Comparison of ENCODE assay signal across 10 cellular contexts in genomic region chr5:78594946-78595921, GRCh38. TPM values are rescaled to one million over a fixed set of nuclear protein-coding genes. Genes with fewer than 3 reads are reported as not detected.
DNase-seq lines count a peak whose midpoint lies in the region; ATAC-seq and TF ChIP-seq lines count a peak whose summit lies in the region.
"Had no signal": no experiment of that assay in that cellular context is flagged by ENCODE, and none has a peak within 500 bp of the region (broad histone marks: within the 10 kb centered on the region; RNA-seq: fewer than 3 reads in every experiment).

No MANE protein-coding gene starts in this region.

- H3K79me2 ChIP-seq in HCT116 (ENCODE audit: insufficient read depth, low read length) = peaks cover 14% of the 10 kb centered on the region; the same call in 1 of the 2 replicates

- H3K27ac ChIP-seq in HCT116 (ENCODE audit: low read depth, low read length) (peak overlapping the region; percentile 62), right atrium auricular region (peak overlapping the region; percentile 49 to 57), neuronal stem cell (replicated peaks; ENCODE audit: low read length) (no peak overlapping the region)

- TF ChIP-seq CTCF in HCT116 (IDR thresholded peaks at IDR 0.05 in 2 of 3, conservative IDR thresholded peaks at IDR 0.05 in 1 of 3; ENCODE audit: borderline replicate concordance in 1 of 3, insufficient read depth in 1 of 3, low read depth in 2 of 3, low read length in 2 of 3) (0 out of 6 replicates have a peak, but pooled peaks of 1 of the 3 experiments have one; percentile 3), right atrium auricular region (IDR thresholded peaks at IDR 0.05) (no peak)

- H3K27me3 ChIP-seq in HCT116 (ENCODE audit: insufficient read depth, low read length) (no peaks in the 10 kb centered on the region), right atrium auricular region (no peaks in the 10 kb centered on the region), neuronal stem cell (ENCODE audit: control insufficient read depth in 3 of 3, insufficient read depth in 3 of 3, low read depth in 1 of 3, low read length in 3 of 3) (no peaks in the 10 kb centered on the region)

- no peaks in the 10 kb centered on the region for H3K36me3 Mint-ChIP-seq in stimulated activated effector memory CD8-positive, alpha-beta T cell treated with anti-CD3 and anti-CD28 coated beads, Interleukin-12 subunit alpha, Interleukin-12 subunit beta, amount 100 ng/mL, for 72 hours
- H3K36me3 Mint-ChIP-seq: activated naive CD8-positive, alpha-beta T cell treated with anti-CD3 and anti-CD28 coated beads for 36 hours had no signal

- H3K9me3 Mint-ChIP-seq in stimulated activated effector memory CD8-positive, alpha-beta T cell treated with anti-CD3 and anti-CD28 coated beads, Interleukin-12 subunit alpha, Interleukin-12 subunit beta, amount 100 ng/mL, for 72 hours = no peaks in the 10 kb centered on the region
- H3K9me3 Mint-ChIP-seq: activated naive CD8-positive, alpha-beta T cell treated with anti-CD3 and anti-CD28 coated beads for 36 hours had no signal

- no peaks in the 10 kb centered on the region for H3K4me1 Mint-ChIP-seq in stimulated activated effector memory CD8-positive, alpha-beta T cell treated with anti-CD3 and anti-CD28 coated beads, Interleukin-12 subunit alpha, Interleukin-12 subunit beta, amount 100 ng/mL, for 72 hours
- H3K4me1 Mint-ChIP-seq: activated naive CD8-positive, alpha-beta T cell treated with anti-CD3 and anti-CD28 coated beads for 36 hours had no signal

- no peak overlapping the region for H2BK15ac ChIP-seq in neuronal stem cell (ENCODE audit: low read length)

- H3K4me2 ChIP-seq in HCT116 (ENCODE audit: low read length) = peak overlapping the region; percentile 80
- H3K4me2 ChIP-seq in neuronal stem cell (ENCODE audit: insufficient read depth, low read length, poor library complexity, severe bottlenecking) = no peak overlapping the region

- H3K4me1 ChIP-seq in HCT116 (ENCODE audit: control insufficient read depth in 1 of 2, insufficient read depth in 2 of 2, low read length in 2 of 2) = peaks cover 54 to 84% of the 10 kb centered on the region in 2 experiments
- H3K4me1 ChIP-seq in right atrium auricular region = peaks cover 0 to 61% of the 10 kb centered on the region in 2 donors
- H3K4me1 ChIP-seq in neuronal stem cell (ENCODE audit: control insufficient read depth in 2 of 2, insufficient read depth in 1 of 2, low read depth in 1 of 2, low read length in 2 of 2) = peaks cover 4 to 10% of the 10 kb centered on the region in 2 donors

- H3K36me3 ChIP-seq in HCT116 (ENCODE audit: control insufficient read depth in 1 of 2, insufficient read depth in 2 of 2, low read length in 2 of 2) (no peaks in the 10 kb centered on the region), right atrium auricular region (no peaks in the 10 kb centered on the region), neuronal stem cell (replicated peaks in 1 of 2; ENCODE audit: control insufficient read depth in 2 of 2, insufficient read depth in 2 of 2, low read length in 2 of 2) (no peaks in the 10 kb centered on the region)

- no peak overlapping the region for H2AK5ac ChIP-seq in neuronal stem cell (ENCODE audit: low read depth, low read length)

- no peak overlapping the region for H4K91ac ChIP-seq in neuronal stem cell (ENCODE audit: low read depth, low read length, poor library complexity)

- H3K4ac ChIP-seq in neuronal stem cell (ENCODE audit: low read length) = no peak overlapping the region

- H2AFZ ChIP-seq in HCT116 (ENCODE audit: low read depth, low read length, poor library complexity, severe bottlenecking) (no peak overlapping the region), neuronal stem cell (ENCODE audit: low read length) (no peak overlapping the region)

- CTCF ChIA-PET in HCT116 (lab: Charles Lee) = no interaction called here

- H4K20me1 ChIP-seq in HCT116 (ENCODE audit: insufficient read depth) = no peaks in the 10 kb centered on the region

- no peak for TF ChIP-seq POLR2A in HCT116 (IDR thresholded peaks at IDR 0.05; ENCODE audit: borderline replicate concordance, extremely low read depth, insufficient read depth, insufficient read length)

- H3K79me1 ChIP-seq in neuronal stem cell (ENCODE audit: low read depth, low read length) = no peaks in the 10 kb centered on the region

- no peak overlapping the region for H3K27ac Mint-ChIP-seq in stimulated activated effector memory CD8-positive, alpha-beta T cell treated with anti-CD3 and anti-CD28 coated beads, Interleukin-12 subunit alpha, Interleukin-12 subunit beta, amount 100 ng/mL, for 72 hours
- H3K27ac Mint-ChIP-seq: activated naive CD8-positive, alpha-beta T cell treated with anti-CD3 and anti-CD28 coated beads for 36 hours had no signal

- POLR2A ChIA-PET in HCT116 (lab: Charles Lee) = interaction anchor here (1.0 kb wide), 1 partner anchor 83 kb away, joined by 3 read pairs; no protein-coding TSS in a partner anchor

- DNase-seq in HCT116 (ENCODE audit: low read depth, low spot score) (peak; percentile 87), amniotic epithelial cell (ENCODE audit: low read depth) (peak; percentile 99), right atrium auricular region (ENCODE audit: low spot score) (peak; percentile 70), neuronal stem cell (ENCODE audit: low spot score) (no peak)
- DNase-seq in stimulated activated effector memory CD8-positive, alpha-beta T cell treated with anti-CD3 and anti-CD28 coated beads, Interleukin-12 subunit alpha, Interleukin-12 subunit beta, amount 100 ng/mL, for 72 hours (ENCODE audit: low spot score in 2 of 2) = no peak
- no peak for DNase-seq in activated naive CD4-positive, alpha-beta T cell treated with anti-CD3 and anti-CD28 coated beads, Interleukin-2, amount 50 U/mL, for 16 hours
- DNase-seq in central memory CD4-positive, alpha-beta T cell = no peak
- DNase-seq: activated naive CD8-positive, alpha-beta T cell treated with anti-CD3 and anti-CD28 coated beads for 36 hours; stimulated activated CD4-positive, alpha-beta T cell treated with anti-CD3 and anti-CD28 coated beads, Interleukin-4, amount 100 ng/mL, for 1 hour had no signal

- H3K9ac ChIP-seq in HCT116 (ENCODE audit: low read length) (peak overlapping the region; percentile 61), neuronal stem cell (ENCODE audit: low read depth, low read length, poor library complexity) (no peak overlapping the region)

- no peak overlapping the region for H3K18ac ChIP-seq in neuronal stem cell (ENCODE audit: low read length)

- RAD21 ChIA-PET in HCT116 (lab: Charles Lee; ENCODE audit: low non-redundant PET in 1 of 2, low total read pairs in 2 of 2, uncharacterized antibody in 2 of 2, unreplicated experiment in 2 of 2) = interaction anchor here in 1 of 2 experiments (0.6 kb wide), 1 partner anchor 39 kb away, joined by 3 read pairs; no protein-coding TSS in a partner anchor

- H2BK5ac ChIP-seq in neuronal stem cell (ENCODE audit: low read length) = no peak overlapping the region

- H3K9me2 ChIP-seq in HCT116 (ENCODE audit: insufficient read depth) = no peaks in the 10 kb centered on the region

- no peak overlapping the region for H2BK120ac ChIP-seq in neuronal stem cell (ENCODE audit: low read depth, low read length)

- no peak overlapping the region for H3K23ac ChIP-seq in neuronal stem cell (ENCODE audit: low read depth, low read length, poor library complexity)

- TF ChIP-seq RAD21 in HCT116 (IDR thresholded peaks at IDR 0.05; ENCODE audit: low read depth) = peak; percentile 24; the same call in 1 of the 2 replicates

- TSS peak; percentile 91 for BruUV-seq in HCT116 (replicated peaks; lab: Mats Ljungman, UMichigan)

- H4K8ac ChIP-seq in neuronal stem cell (ENCODE audit: low read depth, low read length) = no peak overlapping the region

- peak overlapping the region in 1 of 2 experiments; percentile 32; a peak in 2 of 4 replicates for H3K4me3 ChIP-seq in HCT116 (replicated peaks in 1 of 2; ENCODE audit: low read depth in 1 of 2, low read length in 2 of 2)
- H3K4me3 ChIP-seq in right atrium auricular region = no peak overlapping the region
- no peak overlapping the region for H3K4me3 ChIP-seq in neuronal stem cell (ENCODE audit: low read length in 2 of 2)

- ATAC-seq in HCT116 (peak; percentile 86), HG03378 (IDR thresholded peaks at IDR 0.05; ENCODE audit: unreplicated experiment) (no peak)
- peak; percentile 16 for ATAC-seq in stimulated activated effector memory CD8-positive, alpha-beta T cell treated with anti-CD3 and anti-CD28 coated beads, Interleukin-12 subunit alpha, Interleukin-12 subunit beta, amount 100 ng/mL, for 72 hours

- H3K9me3 ChIP-seq in HCT116 (ENCODE audit: control insufficient read depth in 1 of 2, insufficient read depth in 1 of 2, low read depth in 1 of 2, low read length in 2 of 2) (no peaks in the 10 kb centered on the region), right atrium auricular region (no peaks in the 10 kb centered on the region), neuronal stem cell (replicated peaks in 1 of 2; ENCODE audit: control insufficient read depth in 2 of 2, insufficient read depth in 1 of 2, low read depth in 1 of 2, low read length in 2 of 2) (no peaks in the 10 kb centered on the region)

- no CpG with 5 or more reads among the region's 9 CpGs for WGBS in neuronal stem cell (ENCODE audit: extremely low coverage in 2 of 2, insufficient read length in 2 of 2, insufficient replicate concordance in 1 of 2), 2 donors

- no peak overlapping the region for H3K14ac ChIP-seq in neuronal stem cell (ENCODE audit: low read length)

- H2BK12ac ChIP-seq in neuronal stem cell (ENCODE audit: low read length) = no peak overlapping the region

- no peak overlapping the region for H3K4me3 Mint-ChIP-seq in stimulated activated effector memory CD8-positive, alpha-beta T cell treated with anti-CD3 and anti-CD28 coated beads, Interleukin-12 subunit alpha, Interleukin-12 subunit beta, amount 100 ng/mL, for 72 hours
- H3K4me3 Mint-ChIP-seq: activated naive CD8-positive, alpha-beta T cell treated with anti-CD3 and anti-CD28 coated beads for 36 hours had no signal

- intact Hi-C loops in HCT116 (cut with micrococcal nuclease) = no loop called here

TF ChIP-seq in HCT116, 20 proteins besides CTCF, POLR2A, EP300 and RAD21 (continues in another document):
- TF ChIP-seq JUND (IDR thresholded peaks at IDR 0.05) (peak; percentile 83), ELF1 (IDR thresholded peaks at IDR 0.05; ENCODE audit: borderline replicate concordance, low read depth) (no peak)

RNA-seq across cellular contexts. Expression of gene LHFPL2, which starts 53.3 kb away (rescaled TPM):
- total RNA-seq in HCT116 (2021; ENCODE audit: unreplicated experiment) (17.9 TPM), right atrium auricular region (10 to 100 TPM in 1 of 2 donors, 1 to 10 TPM in 1; 9.9 to 15.9 TPM)
- 14.2 TPM in 2 replicates for polyA plus RNA-seq in HCT116 (2012)
- polyA plus RNA-seq in neuronal stem cell (2013, experiment 1 of 2) = 10.8 TPM
- polyA plus RNA-seq in neuronal stem cell (2013, experiment 2 of 2) = 11.6 TPM

Comparison
In these comparisons a context has a peak if more than half of its experiments do, and no peak if none do; other contexts are left out.
1. DNase-seq: peak in HCT116 (single experiment), amniotic epithelial cell (single experiment) and right atrium auricular region (single experiment); none in stimulated activated effector memory CD8-positive, alpha-beta T cell treated with anti-CD3 and anti-CD28 coated beads, Interleukin-12 subunit alpha, Interleukin-12 subunit beta, amount 100 ng/mL, for 72 hours (0 of 2), activated naive CD4-positive, alpha-beta T cell treated with anti-CD3 and anti-CD28 coated beads, Interleukin-2, amount 50 U/mL, for 16 hours (single experiment), neuronal stem cell (single experiment) and central memory CD4-positive, alpha-beta T cell (single experiment).